Comparison of ENCODE assay signal across 36 cellular contexts in genomic region chr9:115514454-115514853, GRCh38.
"Had no signal": no experiment of that assay in that cellular context is flagged by ENCODE, and none has a peak within 500 bp of the region (broad histone marks: within the 10 kb centered on the region; RNA-seq: fewer than 3 reads in every experiment).

No MANE protein-coding gene starts in this region.

- H3K4me3 ChIP-seq: MG63, PC-9, SJSA1 had no signal

- H3K9me3 Mint-ChIP-seq: activated B cell treated with CpG ODN at 0.5 μM for 24 hours; activated CD4-positive, alpha-beta T cell treated with anti-CD3 and anti-CD28 coated beads, Interleukin-2, amount 10 ng/mL, durations not matched to agents 24 days and 14 days; activated CD8-positive, alpha-beta T cell treated with anti-CD3 and anti-CD28 coated beads for 36 hours; activated naive CD8-positive, alpha-beta T cell treated with anti-CD3 and anti-CD28 coated beads for 36 hours; activated T-cell treated with anti-CD3 and anti-CD28 coated beads, Interleukin-2, amount 50 U/mL, for 72 hours; activated T-helper 17 cell treated with anti-CD3 and anti-CD28 coated beads, Interleukin-2, amount 50 U/mL, for 72 hours; T-helper 1 cell treated with Interleukin-12 subunit alpha and Interleukin-12 subunit beta and Interleukin-4 antibody, amounts not matched to agents 30 μg/mL and 1 μg/mL, for 36 hours; T-helper 2 cell treated with Interferon-gamma antibody and Interleukin-4, amounts not matched to agents 5 μg/mL and 100 μg/mL, for 36 hours had no signal

- H3K27me3 Mint-ChIP-seq: activated B cell treated with CpG ODN at 0.5 μM for 24 hours had no signal

- H3K9me3 ChIP-seq: MG63, SJSA1, SK-N-SH had no signal

- DNase-seq: activated B cell treated with CpG ODN at 0.5 μM for 24 hours; activated CD4-positive, alpha-beta T cell treated with anti-CD3 and anti-CD28 coated beads for 1 hour; activated CD4-positive, alpha-beta T cell treated with anti-CD3 and anti-CD28 coated beads, Interleukin-2, amount 10 ng/mL, durations not matched to agents 24 days and 14 days; activated CD4-positive, alpha-beta T cell treated with anti-CD3 and anti-CD28 coated beads, Interleukin-2, amount 50 U/mL, for 4 hours; activated CD8-positive, alpha-beta T cell treated with anti-CD3 and anti-CD28 coated beads for 36 hours; activated effector memory CD4-positive, alpha-beta T cell treated with anti-CD3 and anti-CD28 coated beads, Interleukin-2, amount 50 U/mL, for 16 hours; activated naive CD4-positive, alpha-beta T cell; activated naive CD4-positive, alpha-beta T cell treated with anti-CD3 and anti-CD28 coated beads, Interleukin-2, amount 50 U/mL, for 16 hours; activated naive CD8-positive, alpha-beta T cell treated with anti-CD3 and anti-CD28 coated beads for 36 hours; activated T-cell treated with anti-CD3 and anti-CD28 coated beads, Interleukin-2, amount 50 U/mL, for 1 hour; activated T-cell treated with anti-CD3 and anti-CD28 coated beads, Interleukin-2, amount 50 U/mL, for 72 hours; amniotic stem cell; aorta; brain microvascular endothelial cell; central memory CD4-positive, alpha-beta T cell; Kasumi-1; KG1; MG63; NCI-H1048; NCI-H1105 treated with DMSO at 0.1 percent for 48 hours; NCI-H1436; NCI-H1694; NCI-H1930; NCI-H2081 treated with DMSO at 0.1 percent for 48 hours; NCI-H510A; NCI-H526; NCI-H774; NK-92 treated with Interleukin-12 subunit alpha and Interleukin-12 subunit beta, amount 100 ng/mL, for 24 hours; PC-9; SK-N-SH had no signal

- H3K27me3 ChIP-seq: brain microvascular endothelial cell, MG63, SJSA1 had no signal

- H2AFZ ChIP-seq: PC-9 had no signal

- H3K4me2 ChIP-seq: PC-9, SK-N-SH had no signal

- H3K27ac Mint-ChIP-seq: activated B cell treated with CpG ODN at 0.5 μM for 24 hours; activated CD4-positive, alpha-beta T cell treated with anti-CD3 and anti-CD28 coated beads, Interleukin-2, amount 10 ng/mL, durations not matched to agents 24 days and 14 days; activated CD8-positive, alpha-beta T cell treated with anti-CD3 and anti-CD28 coated beads for 36 hours; activated naive CD8-positive, alpha-beta T cell treated with anti-CD3 and anti-CD28 coated beads for 36 hours; activated T-cell treated with anti-CD3 and anti-CD28 coated beads, Interleukin-2, amount 50 U/mL, for 72 hours; activated T-helper 17 cell treated with anti-CD3 and anti-CD28 coated beads, Interleukin-2, amount 50 U/mL, for 72 hours; T-helper 1 cell treated with Interleukin-12 subunit alpha and Interleukin-12 subunit beta and Interleukin-4 antibody, amounts not matched to agents 30 μg/mL and 1 μg/mL, for 36 hours; T-helper 2 cell treated with Interferon-gamma antibody and Interleukin-4, amounts not matched to agents 5 μg/mL and 100 μg/mL, for 36 hours had no signal

- H3K4me1 Mint-ChIP-seq: activated B cell treated with CpG ODN at 0.5 μM for 24 hours; activated CD4-positive, alpha-beta T cell treated with anti-CD3 and anti-CD28 coated beads, Interleukin-2, amount 10 ng/mL, durations not matched to agents 24 days and 14 days; activated naive CD8-positive, alpha-beta T cell treated with anti-CD3 and anti-CD28 coated beads for 36 hours; activated T-helper 17 cell treated with anti-CD3 and anti-CD28 coated beads, Interleukin-2, amount 50 U/mL, for 72 hours had no signal

- H3K4me3 Mint-ChIP-seq: activated B cell treated with CpG ODN at 0.5 μM for 24 hours; activated CD4-positive, alpha-beta T cell treated with anti-CD3 and anti-CD28 coated beads, Interleukin-2, amount 10 ng/mL, durations not matched to agents 24 days and 14 days; activated CD8-positive, alpha-beta T cell treated with anti-CD3 and anti-CD28 coated beads for 36 hours; activated naive CD8-positive, alpha-beta T cell treated with anti-CD3 and anti-CD28 coated beads for 36 hours; activated T-cell treated with anti-CD3 and anti-CD28 coated beads, Interleukin-2, amount 50 U/mL, for 72 hours; activated T-helper 17 cell treated with anti-CD3 and anti-CD28 coated beads, Interleukin-2, amount 50 U/mL, for 72 hours; T-helper 1 cell treated with Interleukin-12 subunit alpha and Interleukin-12 subunit beta and Interleukin-4 antibody, amounts not matched to agents 30 μg/mL and 1 μg/mL, for 36 hours; T-helper 2 cell treated with Interferon-gamma antibody and Interleukin-4, amounts not matched to agents 5 μg/mL and 100 μg/mL, for 36 hours had no signal

- H3K36me3 ChIP-seq: brain microvascular endothelial cell, MG63, SJSA1 had no signal

- ATAC-seq: activated CD8-positive, alpha-beta T cell treated with anti-CD3 and anti-CD28 coated beads for 36 hours; activated T-cell treated with anti-CD3 and anti-CD28 coated beads, Interleukin-2, amount 50 U/mL, for 72 hours; activated T-helper 17 cell treated with anti-CD3 and anti-CD28 coated beads, Interleukin-2, amount 50 U/mL, for 72 hours; Right ventricle myocardium inferior had no signal

- H3K27ac ChIP-seq: brain microvascular endothelial cell, PC-9, RWPE1, SJSA1 had no signal

- H3K9ac ChIP-seq: SK-N-SH had no signal

- H3K36me3 Mint-ChIP-seq: activated naive CD8-positive, alpha-beta T cell treated with anti-CD3 and anti-CD28 coated beads for 36 hours had no signal
